20 cellular contexts compared by ENCODE assay signal in the genomic region with DNA sequence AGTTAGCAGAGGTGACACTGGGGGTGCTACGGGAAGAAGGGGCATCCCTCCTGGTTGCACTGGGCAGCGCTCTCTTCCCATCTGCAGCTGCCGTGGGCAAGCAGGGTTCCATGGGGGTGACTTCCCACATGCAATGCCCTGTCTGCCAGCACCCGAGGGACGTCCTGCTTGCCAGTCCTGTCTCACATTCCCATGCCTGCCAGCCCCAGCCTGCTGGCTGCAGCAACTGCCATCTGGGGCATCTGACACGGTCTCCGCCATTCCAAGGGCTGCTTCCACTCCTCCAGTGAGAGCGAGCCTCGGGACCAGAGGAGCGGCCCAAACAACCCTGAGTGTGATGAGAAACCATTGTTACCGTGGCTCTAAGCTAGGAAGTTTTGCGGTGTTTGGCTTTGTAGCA. TPM values are rescaled to one million over a fixed set of nuclear protein-coding genes. Genes with fewer than 3 reads are reported as not detected.
DNase-seq lines count a peak whose midpoint lies in the region; ATAC-seq and TF ChIP-seq lines count a peak whose summit lies in the region.
"Had no signal": no experiment of that assay in that cellular context is flagged by ENCODE, and none has a peak within 500 bp of the region (broad histone marks: within the 10 kb centered on the region; RNA-seq: fewer than 3 reads in every experiment).

No MANE protein-coding gene starts in this region.

- H3K9me3 ChIP-seq in GM23248 (ENCODE audit: low read depth), result no peaks in the 10 kb centered on the region
- H3K9me3 ChIP-seq: esophagus muscularis mucosa, heart right ventricle had no signal

- no peaks in the 10 kb centered on the region for H3K36me3 Mint-ChIP-seq in natural killer cell treated with Interleukin-12 subunit alpha and Interleukin-12 subunit beta and Interleukin-15 and Interleukin-18, amount 100 ng/mL, for 72 hours
- no peaks in the 10 kb centered on the region for H3K36me3 Mint-ChIP-seq in natural killer cell
- no peaks in the 10 kb centered on the region for H3K36me3 Mint-ChIP-seq in naive thymus-derived CD8-positive, alpha-beta T cell
- H3K36me3 Mint-ChIP-seq: type B pancreatic cell had no signal

- ATAC-seq in natural killer cell treated with Interleukin-12 subunit alpha and Interleukin-12 subunit beta and Interleukin-15 and Interleukin-18, amount 100 ng/mL, for 72 hours, result no peak
- no peak for ATAC-seq in natural killer cell
- no peak for ATAC-seq in naive thymus-derived CD8-positive, alpha-beta T cell
- no peak for ATAC-seq in GM19455 (IDR thresholded peaks at IDR 0.05; ENCODE audit: unreplicated experiment)
- ATAC-seq: foreskin keratinocyte, heart right ventricle had no signal

- no peaks in the 10 kb centered on the region for H3K4me1 ChIP-seq in GM23248 (ENCODE audit: insufficient read depth)
- H3K4me1 ChIP-seq: foreskin keratinocyte had no signal

- POLR2A ChIA-PET in naive thymus-derived CD8-positive, alpha-beta T cell (lab: Charles Lee), result interaction anchor here (0.6 to 0.9 kb wide), 3 partner anchors 99 to 761 kb away, joined by 3 to 4 read pairs (median 3); no protein-coding TSS in a partner anchor

- no peaks in the 10 kb centered on the region for H3F3A ChIP-seq in GM23248 (ENCODE audit: insufficient read depth)

- WGBS in GM23248 (ENCODE audit: low coverage in 1 of 2, low lambda C conversion rate in 2 of 2, missing lambda C conversion rate in 2 of 2), 2 experiments, result 48 to 58% methylated on average over 12 of the region's 12 CpGs

- H3K79me2 ChIP-seq in GM23248 (ENCODE audit: insufficient read depth), result no peaks in the 10 kb centered on the region

- H3K27ac Mint-ChIP-seq in natural killer cell treated with Interleukin-12 subunit alpha and Interleukin-12 subunit beta and Interleukin-15 and Interleukin-18, amount 100 ng/mL, for 72 hours, result no peak overlapping the region
- H3K27ac Mint-ChIP-seq in natural killer cell, result no peak overlapping the region
- H3K27ac Mint-ChIP-seq in naive thymus-derived CD8-positive, alpha-beta T cell, result no peak overlapping the region
- H3K27ac Mint-ChIP-seq: activated CD4-positive, alpha-beta memory T cell treated with anti-CD3 and anti-CD28 coated beads, Interleukin-2, amount 10 ng/mL, durations not matched to agents 7 days and 5 days; T-helper 1 cell treated with Interleukin-12 subunit alpha and Interleukin-12 subunit beta and Interleukin-4 antibody, amounts not matched to agents 30 μg/mL and 1 μg/mL, for 36 hours; type B pancreatic cell had no signal

- no peak overlapping the region for H3K4me3 Mint-ChIP-seq in natural killer cell treated with Interleukin-12 subunit alpha and Interleukin-12 subunit beta and Interleukin-15 and Interleukin-18, amount 100 ng/mL, for 72 hours
- no peak overlapping the region for H3K4me3 Mint-ChIP-seq in natural killer cell
- H3K4me3 Mint-ChIP-seq in naive thymus-derived CD8-positive, alpha-beta T cell, result peak overlapping the region in 8 of 10 donors; percentile 38 to 74 (median 60)
- H3K4me3 Mint-ChIP-seq: activated CD4-positive, alpha-beta memory T cell treated with anti-CD3 and anti-CD28 coated beads, Interleukin-2, amount 10 ng/mL, durations not matched to agents 7 days and 5 days; T-helper 1 cell treated with Interleukin-12 subunit alpha and Interleukin-12 subunit beta and Interleukin-4 antibody, amounts not matched to agents 30 μg/mL and 1 μg/mL, for 36 hours; type B pancreatic cell had no signal

- in situ Hi-C loops in GM23248 (cut with MboI), result no loop called here

- no peaks in the 10 kb centered on the region for H4K20me1 ChIP-seq in GM23248 (ENCODE audit: insufficient read depth)

- H3K27me3 ChIP-seq in GM23248 (replicated peaks; ENCODE audit: insufficient read depth), result peaks cover 22% of the 10 kb centered on the region
- H3K27me3 ChIP-seq: esophagus muscularis mucosa had no signal

- DNase-seq in natural killer cell treated with Interleukin-12 subunit alpha and Interleukin-12 subunit beta and Interleukin-15 and Interleukin-18, amount 100 ng/mL, for 72 hours (ENCODE audit: low spot score), result peak; percentile 49
- no peak for DNase-seq in natural killer cell
- peak; percentile 70 for DNase-seq in cerebellar cortex (ENCODE audit: low spot score)
- DNase-seq in naive thymus-derived CD8-positive, alpha-beta T cell, result no peak
- no peak for DNase-seq in DMS153 (lab: John Stamatoyannopoulos, UW)
- no peak for DNase-seq in A172 (ENCODE audit: low spot score)
- no peak for DNase-seq in GM23248
- DNase-seq: ACHN; activated CD4-positive, alpha-beta memory T cell treated with anti-CD3 and anti-CD28 coated beads, Interleukin-2, amount 10 ng/mL, durations not matched to agents 7 days and 5 days; Calu3; dermis blood vessel endothelial cell; foreskin keratinocyte; heart right ventricle; NCI-H2081; NCI-H226 had no signal

- no peak overlapping the region for H2AFZ ChIP-seq in GM23248

- TF ChIP-seq CTCF in natural killer cell (IDR thresholded peaks at IDR 0.05), result no peak

- H3K4me3 ChIP-seq in GM23248, result no peak overlapping the region
- H3K4me3 ChIP-seq: esophagus muscularis mucosa, heart right ventricle, smooth muscle cell had no signal

- H3K36me3 ChIP-seq in GM23248 (ENCODE audit: low read depth), result no peaks in the 10 kb centered on the region
- H3K36me3 ChIP-seq: esophagus muscularis mucosa, heart right ventricle had no signal

- peaks cover 16% of the 10 kb centered on the region in 2 donors for H3K4me1 Mint-ChIP-seq in natural killer cell treated with Interleukin-12 subunit alpha and Interleukin-12 subunit beta and Interleukin-15 and Interleukin-18, amount 100 ng/mL, for 72 hours (ENCODE audit: low read depth in 2 of 2)
- H3K4me1 Mint-ChIP-seq in natural killer cell, result peaks cover 14% of the 10 kb centered on the region in 2 donors
- H3K4me1 Mint-ChIP-seq in naive thymus-derived CD8-positive, alpha-beta T cell, result peaks cover 5 to 19% (median 15%) of the 10 kb centered on the region in 4 donors

- H3K27ac ChIP-seq in GM23248, result no peak overlapping the region
- H3K27ac ChIP-seq: esophagus muscularis mucosa, foreskin keratinocyte, heart right ventricle had no signal

- no peaks in the 10 kb centered on the region for H3K9me2 ChIP-seq in GM23248 (ENCODE audit: insufficient read depth)

- no peak overlapping the region for H3K4me2 ChIP-seq in GM23248 (ENCODE audit: unreplicated experiment)
- H3K4me2 ChIP-seq: smooth muscle cell had no signal

- intact Hi-C loops in natural killer cell (cut with micrococcal nuclease), result no loop called here

- H3K9me3 Mint-ChIP-seq in natural killer cell treated with Interleukin-12 subunit alpha and Interleukin-12 subunit beta and Interleukin-15 and Interleukin-18, amount 100 ng/mL, for 72 hours, result no peaks in the 10 kb centered on the region
- H3K9me3 Mint-ChIP-seq in natural killer cell, result no peaks in the 10 kb centered on the region
- H3K9me3 Mint-ChIP-seq in naive thymus-derived CD8-positive, alpha-beta T cell, result no peaks in the 10 kb centered on the region
- H3K9me3 Mint-ChIP-seq: activated CD4-positive, alpha-beta memory T cell treated with anti-CD3 and anti-CD28 coated beads, Interleukin-2, amount 10 ng/mL, durations not matched to agents 7 days and 5 days; T-helper 1 cell treated with Interleukin-12 subunit alpha and Interleukin-12 subunit beta and Interleukin-4 antibody, amounts not matched to agents 30 μg/mL and 1 μg/mL, for 36 hours; type B pancreatic cell had no signal

- no peak overlapping the region for H3K9ac ChIP-seq in GM23248

- peaks cover 35 to 46% of the 10 kb centered on the region in 2 donors for H3K27me3 Mint-ChIP-seq in natural killer cell treated with Interleukin-12 subunit alpha and Interleukin-12 subunit beta and Interleukin-15 and Interleukin-18, amount 100 ng/mL, for 72 hours
- peaks cover 43 to 46% of the 10 kb centered on the region in 2 donors for H3K27me3 Mint-ChIP-seq in natural killer cell (ENCODE audit: low read depth in 2 of 2)
- H3K27me3 Mint-ChIP-seq in naive thymus-derived CD8-positive, alpha-beta T cell, result peaks cover 12 to 15% (median 13%) of the 10 kb centered on the region in 5 donors

RNA-seq across cellular contexts. Expression of a gene that starts 45.4 kb away (rescaled TPM):
- 1,000 to 10,000 TPM; 1,132 to 1,133 TPM for total RNA-seq in natural killer cell treated with Interleukin-12 subunit alpha and Interleukin-12 subunit beta and Interleukin-15 and Interleukin-18, amount 100 ng/mL, for 72 hours
- total RNA-seq in natural killer cell, result 1,000 to 10,000 TPM; 1,034 to 1,328 (median 1,277) TPM
- 1,000 to 10,000 TPM; 4,123 to 4,303 TPM for total RNA-seq in naive thymus-derived CD8-positive, alpha-beta T cell
- 1,000 to 10,000 TPM; 4,376 to 5,220 (median 4,420) TPM for polyA plus RNA-seq in naive thymus-derived CD8-positive, alpha-beta T cell
- 936 and 1,240 TPM in 2 replicates for total RNA-seq in A172 (2014; rRNA removed; shearing (Covaris generic))
- total RNA-seq in GM23248 (2014; rRNA removed; shearing (Covaris generic)), result 426 and 1,611 TPM in 2 replicates
- 923 and 947 TPM in 2 replicates for polyA plus RNA-seq in GM23248 (2016; fragmentation: Nextera tagmentation; extraction: Ambion mirVana)

Comparison
In these comparisons a context has a peak if more than half of its experiments do, and no peak if none do; other contexts are left out.
1. DNase-seq: peak in natural killer cell treated with Interleukin-12 subunit alpha and Interleukin-12 subunit beta and Interleukin-15 and Interleukin-18, amount 100 ng/mL, for 72 hours (single experiment) and cerebellar cortex (single experiment); none in natural killer cell (single experiment), naive thymus-derived CD8-positive, alpha-beta T cell (0 of 10), DMS153 (single experiment), A172 (single experiment) and GM23248 (single experiment).
2. H3K4me3 Mint-ChIP-seq: peak in naive thymus-derived CD8-positive, alpha-beta T cell (8 of 10); none in natural killer cell treated with Interleukin-12 subunit alpha and Interleukin-12 subunit beta and Interleukin-15 and Interleukin-18, amount 100 ng/mL, for 72 hours (single experiment) and natural killer cell (single experiment).